36 cellular contexts compared by ENCODE assay signal in the genomic region with DNA sequence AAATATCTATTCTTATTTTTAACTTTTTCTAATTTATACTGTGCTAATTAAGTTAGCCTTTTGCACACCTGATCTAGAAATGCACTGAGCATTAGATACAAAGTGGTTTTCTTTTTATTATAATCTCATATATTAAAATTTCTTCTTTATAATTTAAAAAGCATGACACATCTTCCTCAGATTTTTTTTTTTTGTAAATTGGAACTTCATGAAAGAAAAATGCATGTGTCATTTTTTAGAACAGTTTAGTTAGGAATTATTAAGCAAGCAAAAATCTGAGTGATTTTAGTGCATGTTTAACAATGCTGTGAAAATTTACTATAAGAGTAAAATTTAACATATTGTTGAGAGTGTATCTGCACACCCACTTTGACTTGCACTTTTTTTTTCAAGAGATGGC.
"Had no signal": no experiment of that assay in that cellular context is flagged by ENCODE, and none has a peak within 500 bp of the region (broad histone marks: within the 10 kb centered on the region; RNA-seq: fewer than 3 reads in every experiment).

No MANE protein-coding gene starts in this region.

- H3K4me3 ChIP-seq: Peyer's patch had no signal

- H3K36me3 ChIP-seq: brain microvascular endothelial cell, Peyer's patch, WERI-Rb-1 had no signal

- H3K36me3 Mint-ChIP-seq: activated CD8-positive, alpha-beta memory T cell treated with anti-CD3 and anti-CD28 coated beads, Interleukin-2, amount 10 ng/mL, durations not matched to agents 7 days and 5 days; activated naive CD8-positive, alpha-beta T cell treated with anti-CD3 and anti-CD28 coated beads for 36 hours had no signal

- H3K4me1 ChIP-seq: Peyer's patch had no signal

- H3K27me3 Mint-ChIP-seq: activated CD4-positive, alpha-beta memory T cell treated with anti-CD3 and anti-CD28 coated beads, Interleukin-2, amount 10 ng/mL, durations not matched to agents 7 days and 5 days; activated CD8-positive, alpha-beta memory T cell treated with anti-CD3 and anti-CD28 coated beads, Interleukin-2, amount 10 ng/mL, durations not matched to agents 7 days and 5 days; activated naive CD8-positive, alpha-beta T cell treated with anti-CD3 and anti-CD28 coated beads for 36 hours; activated T-helper 17 cell treated with anti-CD3 and anti-CD28 coated beads, Interleukin-2, amount 50 U/mL, for 72 hours had no signal

- H3K4me3 Mint-ChIP-seq: activated CD4-positive, alpha-beta memory T cell treated with anti-CD3 and anti-CD28 coated beads, Interleukin-2, amount 10 ng/mL, durations not matched to agents 7 days and 5 days; activated CD8-positive, alpha-beta memory T cell treated with anti-CD3 and anti-CD28 coated beads, Interleukin-2, amount 10 ng/mL, durations not matched to agents 7 days and 5 days; activated naive CD8-positive, alpha-beta T cell treated with anti-CD3 and anti-CD28 coated beads for 36 hours; activated T-helper 17 cell treated with anti-CD3 and anti-CD28 coated beads, Interleukin-2, amount 50 U/mL, for 72 hours had no signal

- H3K4me1 Mint-ChIP-seq: activated CD4-positive, alpha-beta memory T cell treated with anti-CD3 and anti-CD28 coated beads, Interleukin-2, amount 10 ng/mL, durations not matched to agents 7 days and 5 days; activated CD8-positive, alpha-beta memory T cell treated with anti-CD3 and anti-CD28 coated beads, Interleukin-2, amount 10 ng/mL, durations not matched to agents 7 days and 5 days; activated naive CD8-positive, alpha-beta T cell treated with anti-CD3 and anti-CD28 coated beads for 36 hours; activated T-helper 17 cell treated with anti-CD3 and anti-CD28 coated beads, Interleukin-2, amount 50 U/mL, for 72 hours had no signal

- DNase-seq: activated CD4-positive, alpha-beta memory T cell treated with anti-CD3 and anti-CD28 coated beads, Interleukin-2, amount 10 ng/mL, durations not matched to agents 7 days and 5 days; activated CD4-positive, alpha-beta T cell treated with anti-CD3 and anti-CD28 coated beads for 1 hour; activated CD4-positive, alpha-beta T cell treated with anti-CD3 and anti-CD28 coated beads for 48 hours; activated CD4-positive, CD25-positive, alpha-beta regulatory T cell; activated CD8-positive, alpha-beta memory T cell treated with anti-CD3 and anti-CD28 coated beads for 24 hours; activated CD8-positive, alpha-beta memory T cell treated with anti-CD3 and anti-CD28 coated beads, Interleukin-2, amount 10 ng/mL, durations not matched to agents 7 days and 5 days; activated CD8-positive, alpha-beta memory T cell treated with anti-CD3 and anti-CD28 coated beads, Interleukin-2, amount 50 U/mL, for 48 hours; activated effector memory CD4-positive, alpha-beta T cell treated with anti-CD3 and anti-CD28 coated beads, Interleukin-2, amount 50 U/mL, for 16 hours; activated naive CD4-positive, alpha-beta T cell; activated naive CD4-positive, alpha-beta T cell treated with anti-CD3 and anti-CD28 coated beads, Interleukin-2, amount 50 U/mL, for 16 hours; activated naive CD8-positive, alpha-beta T cell treated with anti-CD3 and anti-CD28 coated beads for 36 hours; activated T-cell treated with anti-CD3 and anti-CD28 coated beads, Interleukin-2, amount 50 U/mL, for 48 hours; amniotic stem cell; aorta; central memory CD4-positive, alpha-beta T cell; MM.1S; MV-4-11; NCI-H1092; NCI-H1436 treated with DMSO at 0.1 percent for 48 hours; NCI-H1694 treated with DMSO at 0.1 percent for 48 hours; NCI-H2029; NCI-H2171; NCI-H510A; NCI-H526; NCI-H748 treated with DMSO at 0.1 percent for 48 hours; NK-92 treated with Interleukin-12 subunit alpha and Interleukin-12 subunit beta, amount 100 ng/mL, for 24 hours; Peyer's patch; SIG-M5; SW 1271; T-helper 1 cell; T1000; WERI-Rb-1 had no signal

- H3K27ac ChIP-seq: brain microvascular endothelial cell, Peyer's patch, RWPE1, WERI-Rb-1 had no signal

- H3K27ac Mint-ChIP-seq: activated CD4-positive, alpha-beta memory T cell treated with anti-CD3 and anti-CD28 coated beads, Interleukin-2, amount 10 ng/mL, durations not matched to agents 7 days and 5 days; activated CD8-positive, alpha-beta memory T cell treated with anti-CD3 and anti-CD28 coated beads, Interleukin-2, amount 10 ng/mL, durations not matched to agents 7 days and 5 days; activated naive CD8-positive, alpha-beta T cell treated with anti-CD3 and anti-CD28 coated beads for 36 hours; activated T-helper 17 cell treated with anti-CD3 and anti-CD28 coated beads, Interleukin-2, amount 50 U/mL, for 72 hours had no signal

- ATAC-seq: activated CD8-positive, alpha-beta memory T cell treated with anti-CD3 and anti-CD28 coated beads, Interleukin-2, amount 10 ng/mL, durations not matched to agents 7 days and 5 days; activated T-helper 17 cell treated with anti-CD3 and anti-CD28 coated beads, Interleukin-2, amount 50 U/mL, for 72 hours; Right ventricle myocardium inferior had no signal

- H3K27me3 ChIP-seq: brain microvascular endothelial cell, Peyer's patch had no signal

- H3K9me3 ChIP-seq: Peyer's patch had no signal
